Comparison of ENCODE assay signal across 11 cellular contexts in the genomic region with DNA sequence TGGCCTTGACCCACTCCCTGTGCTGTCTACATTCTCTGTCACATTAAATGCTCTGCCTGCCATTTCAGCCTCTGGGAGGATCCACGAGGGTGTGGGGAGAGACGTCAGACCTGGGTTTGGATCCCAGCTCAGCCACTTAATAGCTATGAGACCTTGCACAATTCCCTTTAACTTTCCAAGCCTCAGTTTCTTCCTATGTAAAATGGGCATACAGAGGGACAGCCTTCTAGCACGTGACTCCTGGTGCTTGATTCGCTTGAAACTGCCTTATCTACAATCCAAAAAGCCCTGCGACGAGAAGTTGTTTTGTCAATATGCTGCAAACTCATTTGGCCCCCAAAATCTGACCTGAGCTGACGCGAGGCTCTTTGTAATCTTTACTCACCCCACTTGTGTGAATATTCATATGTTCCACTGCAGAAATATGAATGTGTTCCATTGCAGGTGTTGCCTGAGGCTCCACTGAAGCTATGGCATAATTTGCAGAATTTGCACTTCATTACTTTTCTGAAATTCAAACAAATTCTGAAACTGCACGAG. TPM values are rescaled to one million over a fixed set of nuclear protein-coding genes. Genes with fewer than 3 reads are reported as not detected.
A peak's percentile ranks its signal among the peaks of the same experiment; 100 is the strongest.
DNase-seq lines count a peak whose midpoint lies in the region; ATAC-seq and TF ChIP-seq lines count a peak whose summit lies in the region.
"Had no signal": no experiment of that assay in that cellular context is flagged by ENCODE, and none has a peak within 500 bp of the region (broad histone marks: within the 10 kb centered on the region; RNA-seq: fewer than 3 reads in every experiment).

No MANE protein-coding gene starts in this region.

- peaks cover 73% of the 10 kb centered on the region for H3K4me1 Mint-ChIP-seq in activated CD8-positive, alpha-beta memory T cell treated with anti-CD3 and anti-CD28 coated beads, Interleukin-2, amount 10 ng/mL, durations not matched to agents 7 days and 5 days
- peaks cover 80 to 89% of the 10 kb centered on the region in 2 donors for H3K4me1 Mint-ChIP-seq in effector memory CD8-positive, alpha-beta T cell (ENCODE audit: low read depth in 2 of 2)
- peaks cover 83% of the 10 kb centered on the region for H3K4me1 Mint-ChIP-seq in stimulated activated naive CD8-positive, alpha-beta T cell treated with anti-CD3 and anti-CD28 coated beads, Interleukin-15, Interleukin-2, amounts not matched to agents 100 ng/mL and 50 ng/mL, for 24 hours (ENCODE audit: low read depth)

- H3K4me3 ChIP-seq in Panc1 (ENCODE audit: low read depth in 2 of 2, low read length in 2 of 2): peak overlapping the region in 1 of 2 experiments; percentile 22; a peak in 1 of 4 replicates

- BruUV-seq in Panc1 (replicated peaks; lab: Mats Ljungman, UMichigan): no TSS peak

- peaks cover 8% of the 10 kb centered on the region for H3K9me3 Mint-ChIP-seq in activated CD8-positive, alpha-beta memory T cell treated with anti-CD3 and anti-CD28 coated beads, Interleukin-2, amount 10 ng/mL, durations not matched to agents 7 days and 5 days (ENCODE audit: low read depth)
- no peaks in the 10 kb centered on the region for H3K9me3 Mint-ChIP-seq in effector memory CD8-positive, alpha-beta T cell
- H3K9me3 Mint-ChIP-seq in stimulated activated naive CD8-positive, alpha-beta T cell treated with anti-CD3 and anti-CD28 coated beads, Interleukin-15, Interleukin-2, amounts not matched to agents 100 ng/mL and 50 ng/mL, for 24 hours: peaks cover 17% of the 10 kb centered on the region
- H3K9me3 Mint-ChIP-seq: neural crest cell, type B pancreatic cell had no signal

- CTCF ChIA-PET in activated CD8-positive, alpha-beta memory T cell treated with anti-CD3 and anti-CD28 coated beads, Interleukin-2, amount 10 ng/mL, durations not matched to agents 7 days and 5 days (lab: Charles Lee): interaction anchor here (0.7 to 3.4 kb wide), 9 partner anchors 8 to 204 kb away, joined by 3 to 14 read pairs (median 4); no protein-coding TSS in a partner anchor
- CTCF ChIA-PET in Panc1 (lab: Charles Lee): no interaction called here

- H3K27ac ChIP-seq in Panc1 (ENCODE audit: low read length): peak overlapping the region; percentile 91

- H3K4me3 Mint-ChIP-seq in activated CD8-positive, alpha-beta memory T cell treated with anti-CD3 and anti-CD28 coated beads, Interleukin-2, amount 10 ng/mL, durations not matched to agents 7 days and 5 days: peak overlapping the region; percentile 9
- H3K4me3 Mint-ChIP-seq in effector memory CD8-positive, alpha-beta T cell: peak overlapping the region; percentile 70 to 75
- peak overlapping the region; percentile 42 for H3K4me3 Mint-ChIP-seq in stimulated activated naive CD8-positive, alpha-beta T cell treated with anti-CD3 and anti-CD28 coated beads, Interleukin-15, Interleukin-2, amounts not matched to agents 100 ng/mL and 50 ng/mL, for 24 hours
- H3K4me3 Mint-ChIP-seq: neural crest cell, type B pancreatic cell had no signal

- peak; percentile 17 for ATAC-seq in activated CD8-positive, alpha-beta memory T cell treated with anti-CD3 and anti-CD28 coated beads, Interleukin-2, amount 10 ng/mL, durations not matched to agents 7 days and 5 days
- 0 out of 2 replicates have a peak, but pooled peaks have one; percentile 4 for ATAC-seq in Panc1
- ATAC-seq in effector memory CD8-positive, alpha-beta T cell (replicated peaks): no peak
- ATAC-seq in HG02678 (IDR thresholded peaks at IDR 0.05; ENCODE audit: unreplicated experiment): no peak

- DNase-seq in activated CD8-positive, alpha-beta memory T cell treated with anti-CD3 and anti-CD28 coated beads, Interleukin-2, amount 10 ng/mL, durations not matched to agents 7 days and 5 days: no peak
- no peak for DNase-seq in activated CD8-positive, alpha-beta memory T cell treated with anti-CD3 and anti-CD28 coated beads, Interleukin-2, amount 50 U/mL, for 4 hours
- DNase-seq in Panc1 (ENCODE audit: low read depth, low spot score): no peak
- DNase-seq in effector memory CD8-positive, alpha-beta T cell: no peak
- DNase-seq in effector CD8-positive, alpha-beta T cell (lab: John Stamatoyannopoulos, UW): no peak
- DNase-seq in kidney tubule cell (ENCODE audit: low spot score): no peak
- DNase-seq: NCI-H446 had no signal

- H3K36me3 ChIP-seq in Panc1 (ENCODE audit: control insufficient read depth, insufficient read depth, low read length): no peaks in the 10 kb centered on the region

- peaks cover 56% of the 10 kb centered on the region for H3K27me3 Mint-ChIP-seq in activated CD8-positive, alpha-beta memory T cell treated with anti-CD3 and anti-CD28 coated beads, Interleukin-2, amount 10 ng/mL, durations not matched to agents 7 days and 5 days
- H3K27me3 Mint-ChIP-seq in effector memory CD8-positive, alpha-beta T cell: peaks cover 17 to 30% of the 10 kb centered on the region in 2 donors
- peaks cover 38% of the 10 kb centered on the region for H3K27me3 Mint-ChIP-seq in stimulated activated naive CD8-positive, alpha-beta T cell treated with anti-CD3 and anti-CD28 coated beads, Interleukin-15, Interleukin-2, amounts not matched to agents 100 ng/mL and 50 ng/mL, for 24 hours

- H3K4me1 ChIP-seq in Panc1 (ENCODE audit: control insufficient read depth, insufficient read depth, low read length): peaks cover 77% of the 10 kb centered on the region

- H3K27me3 ChIP-seq in Panc1 (ENCODE audit: control insufficient read depth, insufficient read depth, low read length): no peaks in the 10 kb centered on the region

- POLR2A ChIA-PET in Panc1 (lab: Charles Lee): interaction anchor here (0.5 kb wide), 1 partner anchor 41 kb away, joined by 5 read pairs; no protein-coding TSS in a partner anchor

- H3K9me3 ChIP-seq in Panc1 (ENCODE audit: control insufficient read depth, insufficient read depth, low read depth, low read length): no peaks in the 10 kb centered on the region

- TF ChIP-seq CTCF in Panc1 (IDR thresholded peaks at IDR 0.05): no peak

- peaks cover 19% of the 10 kb centered on the region for H3K36me3 Mint-ChIP-seq in activated CD8-positive, alpha-beta memory T cell treated with anti-CD3 and anti-CD28 coated beads, Interleukin-2, amount 10 ng/mL, durations not matched to agents 7 days and 5 days
- peaks cover 11% of the 10 kb centered on the region for H3K36me3 Mint-ChIP-seq in effector memory CD8-positive, alpha-beta T cell (ENCODE audit: insufficient read depth)
- H3K36me3 Mint-ChIP-seq in stimulated activated naive CD8-positive, alpha-beta T cell treated with anti-CD3 and anti-CD28 coated beads, Interleukin-15, Interleukin-2, amounts not matched to agents 100 ng/mL and 50 ng/mL, for 24 hours (ENCODE audit: low read depth): peaks cover 17% of the 10 kb centered on the region
- H3K36me3 Mint-ChIP-seq: type B pancreatic cell had no signal

- intact Hi-C loops in Panc1 (cut with micrococcal nuclease; ENCODE audit: unreplicated experiment): no loop called here

- H3K27ac Mint-ChIP-seq in activated CD8-positive, alpha-beta memory T cell treated with anti-CD3 and anti-CD28 coated beads, Interleukin-2, amount 10 ng/mL, durations not matched to agents 7 days and 5 days: peak overlapping the region; percentile 56
- peak overlapping the region in 1 of 2 donors; percentile 66 for H3K27ac Mint-ChIP-seq in effector memory CD8-positive, alpha-beta T cell
- H3K27ac Mint-ChIP-seq in stimulated activated naive CD8-positive, alpha-beta T cell treated with anti-CD3 and anti-CD28 coated beads, Interleukin-15, Interleukin-2, amounts not matched to agents 100 ng/mL and 50 ng/mL, for 24 hours: peak overlapping the region; percentile 87
- H3K27ac Mint-ChIP-seq: type B pancreatic cell had no signal

- in situ Hi-C loops in Panc1 (cut with HindIII; ENCODE audit: low pct_unique_long_range_greater_than_20kb, low sequenced_read_pairs): no loop called here

RNA-seq across cellular contexts. Expression of gene TOX2, which starts 40.1 kb away (rescaled TPM):
- total RNA-seq in activated CD8-positive, alpha-beta memory T cell treated with anti-CD3 and anti-CD28 coated beads, Interleukin-2, amount 10 ng/mL, durations not matched to agents 7 days and 5 days: 1 to 10 TPM; 1.8 to 1.9 TPM
- 85.4 TPM for total RNA-seq in Panc1 (2021; ENCODE audit: unreplicated experiment)
- 137 TPM for polyA plus RNA-seq in Panc1 (2012; ENCODE audit: insufficient read length)

Comparison
In these comparisons a context has a peak if more than half of its experiments do, and no peak if none do; other contexts are left out.
1. ATAC-seq: peak in activated CD8-positive, alpha-beta memory T cell treated with anti-CD3 and anti-CD28 coated beads, Interleukin-2, amount 10 ng/mL, durations not matched to agents 7 days and 5 days (single experiment) and Panc1 (single experiment); none in effector memory CD8-positive, alpha-beta T cell (single experiment) and HG02678 (single experiment).
2. H3K4me3 Mint-ChIP-seq: peak in every context shown above with its lines; median percentile 72 in effector memory CD8-positive, alpha-beta T cell; 42 in stimulated activated naive CD8-positive, alpha-beta T cell treated with anti-CD3 and anti-CD28 coated beads, Interleukin-15, Interleukin-2, amounts not matched to agents 100 ng/mL and 50 ng/mL, for 24 hours; 9 in activated CD8-positive, alpha-beta memory T cell treated with anti-CD3 and anti-CD28 coated beads, Interleukin-2, amount 10 ng/mL, durations not matched to agents 7 days and 5 days.
3. RNA of gene TOX2, which starts 40.1 kb away (total RNA-seq): 85.4 TPM in Panc1 (single experiment); 1.8 to 1.9 TPM in activated CD8-positive, alpha-beta memory T cell treated with anti-CD3 and anti-CD28 coated beads, Interleukin-2, amount 10 ng/mL, durations not matched to agents 7 days and 5 days; every median in the first group is over 10 times any median in the second.